Comparison of ENCODE assay signal across 11 cellular contexts in genomic region chr17:44110011-44110686, GRCh38. TPM values are rescaled to one million over a fixed set of nuclear protein-coding genes. Genes with fewer than 3 reads are reported as not detected.
DNase-seq lines count a peak whose midpoint lies in the region; ATAC-seq and TF ChIP-seq lines count a peak whose summit lies in the region.
"Had no signal": no experiment of that assay in that cellular context is flagged by ENCODE, and none has a peak within 500 bp of the region (broad histone marks: within the 10 kb centered on the region; RNA-seq: fewer than 3 reads in every experiment).

No MANE protein-coding gene starts in this region.

- peaks cover 31% of the 10 kb centered on the region for H3K4me1 Mint-ChIP-seq in CD4-positive, alpha-beta T cell (ENCODE audit: low read depth)

- no peaks in the 10 kb centered on the region for H3K27me3 Mint-ChIP-seq in CD4-positive, alpha-beta T cell

- H3K27me3 ChIP-seq in heart right ventricle (no peaks in the 10 kb centered on the region), body of pancreas (no peaks in the 10 kb centered on the region), mucosa of rectum (ENCODE audit: control insufficient read depth in 2 of 2, insufficient read depth in 2 of 2, low read length in 2 of 2) (no peaks in the 10 kb centered on the region)
- H3K27me3 ChIP-seq in CD4-positive, alpha-beta T cell (ENCODE audit: control insufficient read depth, insufficient read depth, low read length), result no peaks in the 10 kb centered on the region

- WGBS in heart right ventricle, 2 donors, result 47 to 52% methylated on average over 10 of the region's 10 CpGs
- 81 to 90% methylated on average over 2 to 10 of the region's 10 CpGs for WGBS in body of pancreas, 2 donors
- 70% methylated on average over 10 of the region's 10 CpGs for WGBS in urinary bladder

- H3K4me1 ChIP-seq in heart right ventricle, result peaks cover 65 to 99% (median 95%) of the 10 kb centered on the region in 9 donors
- peaks cover 59% of the 10 kb centered on the region for H3K4me1 ChIP-seq in body of pancreas
- peaks cover 29 to 39% of the 10 kb centered on the region in 2 donors for H3K4me1 ChIP-seq in mucosa of rectum (ENCODE audit: control insufficient read depth in 2 of 2, insufficient read depth in 2 of 2, low read length in 2 of 2)
- peaks cover 6% of the 10 kb centered on the region for H3K4me1 ChIP-seq in urinary bladder (ENCODE audit: insufficient read depth)

- H3K4me3 ChIP-seq in heart right ventricle (peak overlapping the region; percentile 37 to 67 (median 60)), body of pancreas (no peak overlapping the region), mucosa of rectum (ENCODE audit: low read length in 2 of 2) (peak overlapping the region; percentile 57 to 60), urinary bladder (ENCODE audit: low read depth, low read length) (peak overlapping the region; percentile 1)

- POLR2A ChIA-PET in CD4-positive, alpha-beta T cell (lab: Charles Lee), result interaction anchor here (3.4 kb wide), 1 partner anchor 13 kb away, joined by 23 read pairs; the partner anchor contains the start of gene HDAC5

- peaks cover 0 to 29% (median 0%) of the 10 kb centered on the region in 9 donors for H3K36me3 ChIP-seq in heart right ventricle
- no peaks in the 10 kb centered on the region for H3K36me3 ChIP-seq in body of pancreas (replicated peaks in 1 of 2; ENCODE audit: insufficient read depth in 1 of 2, low read depth in 2 of 2)
- peaks cover 0 to 2% of the 10 kb centered on the region in 2 donors for H3K36me3 ChIP-seq in mucosa of rectum (ENCODE audit: control insufficient read depth in 2 of 2, insufficient read depth in 2 of 2, low read length in 2 of 2)
- H3K36me3 ChIP-seq in urinary bladder (ENCODE audit: insufficient read depth), result no peaks in the 10 kb centered on the region

- ATAC-seq in heart right ventricle, result no peak
- no peak for ATAC-seq in Right ventricle myocardium superior (ENCODE audit: poor library complexity)
- no peak for ATAC-seq in body of pancreas
- ATAC-seq in CD4-positive, alpha-beta T cell (ENCODE audit: poor library complexity), result no peak
- no peak for ATAC-seq in sciatic nerve

- H3K27ac Mint-ChIP-seq in CD4-positive, alpha-beta T cell, result no peak overlapping the region
- H3K27ac Mint-ChIP-seq: activated naive CD4-positive, alpha-beta T cell treated with anti-CD3 and anti-CD28 coated beads, Interleukin-2, amount 50 U/mL, for 72 hours had no signal

- H3K36me3 Mint-ChIP-seq in CD4-positive, alpha-beta T cell (ENCODE audit: low read depth), result peaks cover 11% of the 10 kb centered on the region
- H3K36me3 Mint-ChIP-seq: activated naive CD4-positive, alpha-beta T cell treated with anti-CD3 and anti-CD28 coated beads, Interleukin-2, amount 50 U/mL, for 72 hours had no signal

- CTCF ChIA-PET in CD4-positive, alpha-beta T cell (lab: Charles Lee), result no interaction called here

- no peak for DNase-seq in heart right ventricle
- no peak for DNase-seq in Right ventricle myocardium superior
- no peak for DNase-seq in body of pancreas
- no peak for DNase-seq in CD4-positive, alpha-beta T cell
- DNase-seq in effector CD4-positive, alpha-beta T cell, result no peak
- DNase-seq in sciatic nerve (ENCODE audit: low spot score), result no peak
- DNase-seq: stimulated activated CD4-positive, alpha-beta T cell treated with anti-CD3 and anti-CD28 coated beads, Interleukin-4, amount 100 ng/mL, for 4 hours; T-helper 9 cell had no signal

- no peak for TF ChIP-seq POLR2A in body of pancreas (IDR thresholded peaks at IDR 0.05)

- no peak overlapping the region for H3K4me3 Mint-ChIP-seq in CD4-positive, alpha-beta T cell

- H3K9ac ChIP-seq in mucosa of rectum (ENCODE audit: low read depth in 1 of 2, low read length in 2 of 2), result peak overlapping the region in 1 of 2 donors; percentile 64

- intact Hi-C loops in heart right ventricle (cut with DNase I) (loop anchor here in 7 of 10 donors (2.0 to 10.0 kb wide), 5 partner anchors 38 to 165 kb away; partner anchors contain the start of genes G6PC3 (in 4 of the 7), LSM12 (in 1 of the 7), PPY (in 1 of the 7) and TMEM101 (in 1 of the 7)), Right ventricle myocardium superior (cut with DNase I) (no loop called here), body of pancreas (cut with DNase I) (no loop called here), sciatic nerve (cut with DNase I) (no loop called here)
- intact Hi-C loops in CD4-positive, alpha-beta T cell (cut with DNase I, micrococcal nuclease), result no loop called here

- TF ChIP-seq CTCF in heart right ventricle (IDR thresholded peaks at IDR 0.05) (no peak), body of pancreas (IDR thresholded peaks at IDR 0.05) (no peak)
- TF ChIP-seq CTCF in CD4-positive, alpha-beta T cell (IDR thresholded peaks at IDR 0.05), result no peak

- no peaks in the 10 kb centered on the region for H3K9me3 Mint-ChIP-seq in CD4-positive, alpha-beta T cell
- H3K9me3 Mint-ChIP-seq: activated naive CD4-positive, alpha-beta T cell treated with anti-CD3 and anti-CD28 coated beads, Interleukin-2, amount 50 U/mL, for 72 hours had no signal

- H3K27ac ChIP-seq in heart right ventricle (peak overlapping the region; percentile 86 to 98 (median 92)), body of pancreas (peak overlapping the region; percentile 70 to 81 (median 80)), mucosa of rectum (ENCODE audit: low read depth in 2 of 2, low read length in 2 of 2) (peak overlapping the region; percentile 66 to 75), urinary bladder (ENCODE audit: low read depth) (peak overlapping the region; percentile 2)
- no peak overlapping the region for H3K27ac ChIP-seq in CD4-positive, alpha-beta T cell (ENCODE audit: low read depth, low read length)

- H3K9me3 ChIP-seq in heart right ventricle, result no peaks in the 10 kb centered on the region
- H3K9me3 ChIP-seq in body of pancreas, result no peaks in the 10 kb centered on the region
- H3K9me3 ChIP-seq in mucosa of rectum (ENCODE audit: control insufficient read depth in 2 of 2, low read length in 2 of 2), result no peaks in the 10 kb centered on the region
- no peaks in the 10 kb centered on the region for H3K9me3 ChIP-seq in CD4-positive, alpha-beta T cell (ENCODE audit: control insufficient read depth, low read length)

RNA-seq across cellular contexts. Expression of gene HDAC5, which starts 13.3 kb away (rescaled TPM):
- total RNA-seq in heart right ventricle (10 to 100 TPM; 55.2 to 85.4 (median 68.3) TPM), Right ventricle myocardium superior (67.7 TPM), body of pancreas (10 to 100 TPM; 25.4 to 45.7 TPM), urinary bladder (26.9 TPM), sciatic nerve (63.5 TPM)
- polyA plus RNA-seq in heart right ventricle (10 to 100 TPM; 56.3 to 63.7 TPM), urinary bladder (43.3 TPM)
- 10 to 100 TPM; 92.0 to 92.5 TPM for total RNA-seq in CD4-positive, alpha-beta T cell

RNA-seq across cellular contexts. Expression of gene HROB, which starts 31.6 kb away (rescaled TPM):
- total RNA-seq in heart right ventricle, result 1 to 10 TPM in 4 of 10 donors, under 1 TPM in 6; 0.49 to 1.9 (median 0.74) TPM
- polyA plus RNA-seq in heart right ventricle, result under 1 TPM; 0.28 to 0.37 TPM
- total RNA-seq in Right ventricle myocardium superior, result 0.59 TPM
- total RNA-seq in body of pancreas, result under 1 TPM; 0.26 to 0.99 TPM
- 1.5 TPM for total RNA-seq in urinary bladder
- 0.87 TPM for polyA plus RNA-seq in urinary bladder
- 1 to 10 TPM; 1.6 TPM for total RNA-seq in CD4-positive, alpha-beta T cell
- 0.85 TPM for total RNA-seq in sciatic nerve

RNA-seq across cellular contexts. Expression of gene G6PC3, which starts 39.6 kb away (rescaled TPM):
- total RNA-seq in heart right ventricle (10 to 100 TPM; 28.9 to 47.3 (median 32.9) TPM), Right ventricle myocardium superior (26.0 TPM), body of pancreas (10 to 100 TPM; 11.9 to 12.9 TPM), urinary bladder (10.5 TPM), sciatic nerve (38.3 TPM)
- polyA plus RNA-seq in heart right ventricle (100 to 1,000 TPM in 1 of 2 donors, 10 to 100 TPM in 1; 78.0 to 114 TPM), urinary bladder (86.1 TPM)
- 1 to 10 TPM; 5.6 to 5.8 TPM for total RNA-seq in CD4-positive, alpha-beta T cell

RNA-seq across cellular contexts. Expression of gene LSM12, which starts 43.7 kb away (rescaled TPM):
- total RNA-seq in heart right ventricle, result 10 to 100 TPM; 37.9 to 60.7 (median 43.8) TPM
- polyA plus RNA-seq in heart right ventricle, result 10 to 100 TPM; 25.2 to 41.7 TPM
- 46.1 TPM for total RNA-seq in Right ventricle myocardium superior
- total RNA-seq in body of pancreas, result 10 to 100 TPM; 14.8 to 19.4 TPM
- 17.2 TPM for total RNA-seq in urinary bladder
- 20.9 TPM for polyA plus RNA-seq in urinary bladder
- 10 to 100 TPM; 34.6 to 36.1 TPM for total RNA-seq in CD4-positive, alpha-beta T cell
- total RNA-seq in sciatic nerve, result 32.5 TPM

Comparison
In these comparisons a context has a peak if more than half of its experiments do, and no peak if none do; other contexts are left out.
1. intact Hi-C loops: an anchor here in heart right ventricle (2.0 to 10.0 kb wide); none called in Right ventricle myocardium superior, body of pancreas, CD4-positive, alpha-beta T cell and sciatic nerve.
2. H3K4me3 ChIP-seq: peak in heart right ventricle (10 of 10), mucosa of rectum (2 of 2) and urinary bladder (single experiment); none in body of pancreas (0 of 2).